8 cellular contexts compared by ENCODE assay signal in the genomic region with DNA sequence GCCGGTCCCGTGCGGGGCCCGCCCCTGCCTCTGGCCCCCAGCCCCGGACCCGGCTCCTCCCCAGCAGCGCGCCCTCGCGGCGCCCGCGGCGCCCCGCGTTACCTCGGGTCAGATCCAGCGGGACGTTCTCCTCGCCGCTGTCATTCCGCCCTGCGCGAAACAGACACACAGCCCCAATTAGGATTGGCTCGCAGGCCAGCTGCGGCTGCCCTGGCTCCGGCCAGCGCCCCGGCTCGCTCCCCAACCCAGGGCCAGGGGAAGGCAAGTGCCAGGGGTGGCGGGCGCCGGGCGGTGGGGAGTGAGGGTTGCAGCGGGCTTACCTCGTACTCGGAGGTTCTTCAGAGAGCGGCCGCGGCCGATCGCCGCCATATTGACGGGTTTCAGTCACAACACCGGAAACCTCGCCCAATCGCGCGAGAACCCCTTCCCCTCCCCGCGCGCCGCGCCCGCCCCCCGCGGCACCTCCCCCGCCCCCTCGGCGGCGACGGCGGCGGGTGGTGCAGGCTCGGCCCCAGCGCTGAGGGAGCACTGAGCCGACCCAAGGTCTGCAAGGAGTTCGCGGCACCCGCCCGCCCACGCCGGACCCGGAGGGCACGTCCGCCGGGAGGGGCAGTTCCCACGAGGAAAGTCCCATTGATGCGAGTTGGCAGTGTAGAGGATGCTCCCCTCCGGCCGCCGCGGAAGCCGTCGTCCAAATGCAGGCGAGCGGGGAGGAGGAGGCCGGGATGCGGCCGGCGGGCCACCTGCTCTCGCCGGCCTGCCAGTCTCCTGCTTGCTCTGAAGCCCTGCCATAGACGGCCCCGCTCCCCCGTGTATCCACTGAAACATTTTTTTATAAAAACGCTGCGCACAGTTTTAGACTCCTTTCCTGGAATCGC. TPM values are rescaled to one million over a fixed set of nuclear protein-coding genes. Genes with fewer than 3 reads are reported as not detected.
DNase-seq lines count a peak whose midpoint lies in the region; ATAC-seq and TF ChIP-seq lines count a peak whose summit lies in the region.

A gene with protein sequence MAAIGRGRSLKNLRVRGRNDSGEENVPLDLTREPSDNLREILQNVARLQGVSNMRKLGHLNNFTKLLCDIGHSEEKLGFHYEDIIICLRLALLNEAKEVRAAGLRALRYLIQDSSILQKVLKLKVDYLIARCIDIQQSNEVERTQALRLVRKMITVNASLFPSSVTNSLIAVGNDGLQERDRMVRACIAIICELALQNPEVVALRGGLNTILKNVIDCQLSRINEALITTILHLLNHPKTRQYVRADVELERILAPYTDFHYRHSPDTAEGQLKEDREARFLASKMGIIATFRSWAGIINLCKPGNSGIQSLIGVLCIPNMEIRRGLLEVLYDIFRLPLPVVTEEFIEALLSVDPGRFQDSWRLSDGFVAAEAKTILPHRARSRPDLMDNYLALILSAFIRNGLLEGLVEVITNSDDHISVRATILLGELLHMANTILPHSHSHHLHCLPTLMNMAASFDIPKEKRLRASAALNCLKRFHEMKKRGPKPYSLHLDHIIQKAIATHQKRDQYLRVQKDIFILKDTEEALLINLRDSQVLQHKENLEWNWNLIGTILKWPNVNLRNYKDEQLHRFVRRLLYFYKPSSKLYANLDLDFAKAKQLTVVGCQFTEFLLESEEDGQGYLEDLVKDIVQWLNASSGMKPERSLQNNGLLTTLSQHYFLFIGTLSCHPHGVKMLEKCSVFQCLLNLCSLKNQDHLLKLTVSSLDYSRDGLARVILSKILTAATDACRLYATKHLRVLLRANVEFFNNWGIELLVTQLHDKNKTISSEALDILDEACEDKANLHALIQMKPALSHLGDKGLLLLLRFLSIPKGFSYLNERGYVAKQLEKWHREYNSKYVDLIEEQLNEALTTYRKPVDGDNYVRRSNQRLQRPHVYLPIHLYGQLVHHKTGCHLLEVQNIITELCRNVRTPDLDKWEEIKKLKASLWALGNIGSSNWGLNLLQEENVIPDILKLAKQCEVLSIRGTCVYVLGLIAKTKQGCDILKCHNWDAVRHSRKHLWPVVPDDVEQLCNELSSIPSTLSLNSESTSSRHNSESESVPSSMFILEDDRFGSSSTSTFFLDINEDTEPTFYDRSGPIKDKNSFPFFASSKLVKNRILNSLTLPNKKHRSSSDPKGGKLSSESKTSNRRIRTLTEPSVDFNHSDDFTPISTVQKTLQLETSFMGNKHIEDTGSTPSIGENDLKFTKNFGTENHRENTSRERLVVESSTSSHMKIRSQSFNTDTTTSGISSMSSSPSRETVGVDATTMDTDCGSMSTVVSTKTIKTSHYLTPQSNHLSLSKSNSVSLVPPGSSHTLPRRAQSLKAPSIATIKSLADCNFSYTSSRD (N-terminal part only) (minus strand): TSS at position 391 of the 878 bp plus-strand sequence. CDS start 22 bp downstream, at position 369.

- H3K27me3 ChIP-seq in heart right ventricle (no peaks in the 10 kb centered on the region), prostate gland (replicated peaks; ENCODE audit: insufficient read depth) (no peaks in the 10 kb centered on the region)

- intact Hi-C loops in T-helper 1 cell treated with Interleukin-12 subunit alpha and Interleukin-12 subunit beta and Interleukin-4 antibody, amounts not matched to agents 30 ng/mL and 1 ng/mL, for 36 hours (cut with micrococcal nuclease), result loop anchor here (1.0 to 10.0 kb wide), 9 partner anchors 67 to 1761 kb away; a partner anchor contains a TSS
- intact Hi-C loops in heart right ventricle (cut with DNase I) (loop anchor here in 4 of 10 donors (5.0 to 10.0 kb wide), 4 partner anchors 57 to 239 kb away; no protein-coding TSS in a partner anchor), prostate gland (cut with DNase I) (loop anchor here (10.0 kb wide), 1 partner anchor 629 kb away; no protein-coding TSS in a partner anchor)

- H3K9me3 ChIP-seq in heart right ventricle, result no peaks in the 10 kb centered on the region
- no peaks in the 10 kb centered on the region for H3K9me3 ChIP-seq in prostate gland

- ATAC-seq in HG02870 (IDR thresholded peaks at IDR 0.05; ENCODE audit: unreplicated experiment) (peak; percentile 71), heart right ventricle (peak; percentile 92 to 98 (median 95))

- TF ChIP-seq CTCF in heart right ventricle (IDR thresholded peaks at IDR 0.05), result no peak
- TF ChIP-seq CTCF in prostate gland (IDR thresholded peaks at IDR 0.05), result no peak

- DNase-seq in NCI-H146 (lab: John Stamatoyannopoulos, UW) (peak; percentile 86), amniotic epithelial cell (ENCODE audit: low read depth) (peak; percentile 84), heart right ventricle (peak; percentile 94 to 95), prostate gland (ENCODE audit: low spot score) (peak; percentile 87), ureter (ENCODE audit: low spot score) (peak; percentile 92)

- WGBS in heart right ventricle, 2 donors, result 1% methylated on average over 74 to 98 of the region's 99 CpGs
- under 1% methylated on average over 83 of the region's 99 CpGs for WGBS in prostate gland

- H3K27ac ChIP-seq in heart right ventricle, result peak within 1 kb of the TSS; percentile 97 to 100 (median 98)
- H3K27ac ChIP-seq in prostate gland, result peak within 1 kb of the TSS; percentile 99 to 100

- peaks cover 0 to 53% (median 25%) of the 10 kb centered on the region in 9 donors for H3K4me1 ChIP-seq in heart right ventricle
- H3K4me1 ChIP-seq in prostate gland (replicated peaks), result peaks cover 4% of the 10 kb centered on the region

- H3K36me3 ChIP-seq in heart right ventricle (peaks cover 0 to 8% (median 0%) of the 10 kb centered on the region in 9 donors), prostate gland (no peaks in the 10 kb centered on the region)

- TF ChIP-seq POLR2A in GM15510 (IDR thresholded peaks at IDR 0.05; ENCODE audit: borderline replicate concordance, extremely low read depth, insufficient read length) (peak; percentile 80), prostate gland (IDR thresholded peaks at IDR 0.05) (peak; percentile 53)

- H3K4me3 ChIP-seq in heart right ventricle (peak within 1 kb of the TSS; percentile 73 to 94 (median 87)), prostate gland (peak within 1 kb of the TSS; percentile 98 to 99)

RNA-seq across cellular contexts. Expression of the gene that starts here (rescaled TPM):
- 53.7 and 54.9 TPM in 2 replicates for total RNA-seq in T-helper 1 cell treated with Interleukin-12 subunit alpha and Interleukin-12 subunit beta and Interleukin-4 antibody, amounts not matched to agents 30 ng/mL and 1 ng/mL, for 36 hours
- total RNA-seq in heart right ventricle (10 to 100 TPM; 23.2 to 88.3 (median 51.7) TPM), prostate gland (10 to 100 TPM; 21.5 to 36.8 TPM), ureter (54.0 TPM)
- 10 to 100 TPM in 1 of 2 donors, 1 to 10 TPM in 1; 3.1 to 17.6 TPM for polyA plus RNA-seq in heart right ventricle

Comparison
In these comparisons a context has a peak if more than half of its experiments do, and no peak if none do; other contexts are left out.
1. Peak in every context shown above with its lines: DNase-seq, ATAC-seq, H3K4me3 ChIP-seq and H3K27ac ChIP-seq.